ENCODE assay signal across 1 cellular context in the genomic region with DNA sequence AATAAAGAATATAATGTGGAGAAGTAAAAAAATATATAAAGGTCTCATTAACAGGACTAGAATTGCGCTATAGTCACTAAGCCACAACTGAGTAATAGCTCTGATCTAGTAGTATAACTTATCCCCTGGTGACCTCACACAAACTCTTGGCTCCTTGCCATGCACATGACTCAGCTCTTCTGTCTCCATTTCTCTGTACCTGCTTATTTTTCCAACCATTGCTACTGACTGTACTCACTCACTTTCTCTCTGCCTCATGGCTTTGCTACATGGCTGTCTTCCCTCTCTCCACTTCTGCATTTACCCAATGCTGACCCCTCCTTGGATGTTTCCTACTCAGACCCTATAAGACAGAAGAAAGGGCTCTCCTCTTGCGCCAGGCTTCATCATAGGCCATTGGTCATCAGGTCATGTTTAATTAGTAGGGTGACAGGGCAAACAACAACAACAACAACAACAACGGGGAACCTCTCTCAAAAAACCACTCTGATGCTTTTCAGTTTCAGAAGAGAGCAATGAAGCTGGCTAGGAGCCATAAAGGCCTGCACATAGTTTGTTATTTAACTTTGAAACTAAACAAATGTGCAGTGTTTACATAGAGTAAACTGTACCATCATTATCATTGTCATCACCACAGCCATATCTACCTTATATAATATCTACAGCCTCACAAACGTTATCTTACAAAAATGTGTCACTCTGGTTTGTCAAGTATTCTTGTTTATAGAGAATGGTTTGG.
A peak's percentile ranks its signal among the peaks of the same experiment; 100 is the strongest.
TF ChIP-seq lines count a peak whose summit lies in the region.

No MANE protein-coding gene starts in this region.

TF ChIP-seq in HepG2, 621 proteins besides CTCF, POLR2A, EP300 and RAD21 (continued from another document):
- TF ChIP-seq, protein P1, sequence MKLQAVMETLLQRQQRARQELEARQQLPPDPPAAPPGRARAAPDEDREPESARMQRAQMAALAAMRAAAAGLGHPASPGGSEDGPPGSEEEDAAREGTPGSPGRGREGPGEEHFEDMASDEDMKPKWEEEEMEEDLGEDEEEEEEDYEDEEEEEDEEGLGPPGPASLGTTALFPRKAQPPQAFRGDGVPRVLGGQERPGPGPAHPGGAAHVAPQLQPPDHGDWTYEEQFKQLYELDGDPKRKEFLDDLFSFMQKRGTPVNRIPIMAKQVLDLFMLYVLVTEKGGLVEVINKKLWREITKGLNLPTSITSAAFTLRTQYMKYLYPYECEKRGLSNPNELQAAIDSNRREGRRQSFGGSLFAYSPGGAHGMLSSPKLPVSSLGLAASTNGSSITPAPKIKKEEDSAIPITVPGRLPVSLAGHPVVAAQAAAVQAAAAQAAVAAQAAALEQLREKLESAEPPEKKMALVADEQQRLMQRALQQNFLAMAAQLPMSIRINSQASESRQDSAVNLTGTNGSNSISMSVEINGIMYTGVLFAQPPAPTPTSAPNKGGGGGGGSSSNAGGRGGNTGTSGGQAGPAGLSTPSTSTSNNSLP (IDR thresholded peaks at IDR 0.05; ENCODE audit: low read depth, low read length) = peak; percentile 47; the same call in 1 of the 2 replicates
- peak; percentile 79 for TF ChIP-seq FOSL2 (CRISPR knock-in tag; IDR thresholded peaks at IDR 0.05)
- TF ChIP-seq FOXP1 (IDR thresholded peaks at IDR 0.05) = no peak
- TF ChIP-seq FOXP1 (CRISPR knock-in tag; IDR thresholded peaks at IDR 0.05) = peak; percentile 52; the same call in 1 of the 2 replicates
- no peak for TF ChIP-seq WIZ (CRISPR knock-in tag; IDR thresholded peaks at IDR 0.05)
- TF ChIP-seq ZNF878 (CRISPR knock-in tag; IDR thresholded peaks at IDR 0.05) = 0 out of 2 replicates have a peak, but pooled peaks have one; percentile 29
- TF ChIP-seq ISL2 (CRISPR knock-in tag; IDR thresholded peaks at IDR 0.05) = 0 out of 2 replicates have a peak, but pooled peaks have one; percentile 24
- no peak for TF ChIP-seq KLF11 (CRISPR knock-in tag; IDR thresholded peaks at IDR 0.05)
- TF ChIP-seq FOXA1 (IDR thresholded peaks at IDR 0.05) = peak; percentile 53; the same call in 1 of the 2 replicates
- TF ChIP-seq FOXA1 (CRISPR knock-in tag; IDR thresholded peaks at IDR 0.05) = peak; percentile 54; the same call in 1 of the 2 replicates
- TF ChIP-seq, protein P2, sequence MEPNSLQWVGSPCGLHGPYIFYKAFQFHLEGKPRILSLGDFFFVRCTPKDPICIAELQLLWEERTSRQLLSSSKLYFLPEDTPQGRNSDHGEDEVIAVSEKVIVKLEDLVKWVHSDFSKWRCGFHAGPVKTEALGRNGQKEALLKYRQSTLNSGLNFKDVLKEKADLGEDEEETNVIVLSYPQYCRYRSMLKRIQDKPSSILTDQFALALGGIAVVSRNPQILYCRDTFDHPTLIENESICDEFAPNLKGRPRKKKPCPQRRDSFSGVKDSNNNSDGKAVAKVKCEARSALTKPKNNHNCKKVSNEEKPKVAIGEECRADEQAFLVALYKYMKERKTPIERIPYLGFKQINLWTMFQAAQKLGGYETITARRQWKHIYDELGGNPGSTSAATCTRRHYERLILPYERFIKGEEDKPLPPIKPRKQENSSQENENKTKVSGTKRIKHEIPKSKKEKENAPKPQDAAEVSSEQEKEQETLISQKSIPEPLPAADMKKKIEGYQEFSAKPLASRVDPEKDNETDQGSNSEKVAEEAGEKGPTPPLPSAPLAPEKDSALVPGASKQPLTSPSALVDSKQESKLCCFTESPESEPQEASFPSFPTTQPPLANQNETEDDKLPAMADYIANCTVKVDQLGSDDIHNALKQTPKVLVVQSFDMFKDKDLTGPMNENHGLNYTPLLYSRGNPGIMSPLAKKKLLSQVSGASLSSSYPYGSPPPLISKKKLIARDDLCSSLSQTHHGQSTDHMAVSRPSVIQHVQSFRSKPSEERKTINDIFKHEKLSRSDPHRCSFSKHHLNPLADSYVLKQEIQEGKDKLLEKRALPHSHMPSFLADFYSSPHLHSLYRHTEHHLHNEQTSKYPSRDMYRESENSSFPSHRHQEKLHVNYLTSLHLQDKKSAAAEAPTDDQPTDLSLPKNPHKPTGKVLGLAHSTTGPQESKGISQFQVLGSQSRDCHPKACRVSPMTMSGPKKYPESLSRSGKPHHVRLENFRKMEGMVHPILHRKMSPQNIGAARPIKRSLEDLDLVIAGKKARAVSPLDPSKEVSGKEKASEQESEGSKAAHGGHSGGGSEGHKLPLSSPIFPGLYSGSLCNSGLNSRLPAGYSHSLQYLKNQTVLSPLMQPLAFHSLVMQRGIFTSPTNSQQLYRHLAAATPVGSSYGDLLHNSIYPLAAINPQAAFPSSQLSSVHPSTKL (CRISPR knock-in tag; IDR thresholded peaks at IDR 0.05) = peak; percentile 32; the same call in 1 of the 2 replicates
- TF ChIP-seq HMG20A (CRISPR knock-in tag; IDR thresholded peaks at IDR 0.05; ENCODE audit: borderline replicate concordance) = peak; percentile 12; the same call in 1 of the 2 replicates
- TF ChIP-seq GATAD2A (CRISPR knock-in tag; IDR thresholded peaks at IDR 0.05) = 0 out of 2 replicates have a peak, but pooled peaks have one; percentile 30
- TF ChIP-seq FOXA3 (CRISPR knock-in tag; IDR thresholded peaks at IDR 0.05) = peak; percentile 76
- TF ChIP-seq, protein P3, sequence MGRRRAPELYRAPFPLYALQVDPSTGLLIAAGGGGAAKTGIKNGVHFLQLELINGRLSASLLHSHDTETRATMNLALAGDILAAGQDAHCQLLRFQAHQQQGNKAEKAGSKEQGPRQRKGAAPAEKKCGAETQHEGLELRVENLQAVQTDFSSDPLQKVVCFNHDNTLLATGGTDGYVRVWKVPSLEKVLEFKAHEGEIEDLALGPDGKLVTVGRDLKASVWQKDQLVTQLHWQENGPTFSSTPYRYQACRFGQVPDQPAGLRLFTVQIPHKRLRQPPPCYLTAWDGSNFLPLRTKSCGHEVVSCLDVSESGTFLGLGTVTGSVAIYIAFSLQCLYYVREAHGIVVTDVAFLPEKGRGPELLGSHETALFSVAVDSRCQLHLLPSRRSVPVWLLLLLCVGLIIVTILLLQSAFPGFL (CRISPR knock-in tag; IDR thresholded peaks at IDR 0.05) = no peak
- peak; percentile 80; the same call in 1 of the 2 replicates for TF ChIP-seq NFE2 (CRISPR knock-in tag; IDR thresholded peaks at IDR 0.05)
- no peak for TF ChIP-seq NCOA1 (CRISPR knock-in tag; IDR thresholded peaks at IDR 0.05)
- peak; percentile 54; the same call in 1 of the 2 replicates for TF ChIP-seq MAFF (IDR thresholded peaks at IDR 0.05; ENCODE audit: low read depth, low read length)
- TF ChIP-seq, protein P4, sequence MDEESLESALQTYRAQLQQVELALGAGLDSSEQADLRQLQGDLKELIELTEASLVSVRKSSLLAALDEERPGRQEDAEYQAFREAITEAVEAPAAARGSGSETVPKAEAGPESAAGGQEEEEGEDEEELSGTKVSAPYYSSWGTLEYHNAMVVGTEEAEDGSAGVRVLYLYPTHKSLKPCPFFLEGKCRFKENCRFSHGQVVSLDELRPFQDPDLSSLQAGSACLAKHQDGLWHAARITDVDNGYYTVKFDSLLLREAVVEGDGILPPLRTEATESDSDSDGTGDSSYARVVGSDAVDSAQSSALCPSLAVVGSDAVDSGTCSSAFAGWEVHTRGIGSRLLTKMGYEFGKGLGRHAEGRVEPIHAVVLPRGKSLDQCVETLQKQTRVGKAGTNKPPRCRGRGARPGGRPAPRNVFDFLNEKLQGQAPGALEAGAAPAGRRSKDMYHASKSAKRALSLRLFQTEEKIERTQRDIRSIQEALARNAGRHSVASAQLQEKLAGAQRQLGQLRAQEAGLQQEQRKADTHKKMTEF (CRISPR knock-in tag; IDR thresholded peaks at IDR 0.05) = 0 out of 2 replicates have a peak, but pooled peaks have one; percentile 38
- peak; percentile 52; the same call in 1 of the 2 replicates for TF ChIP-seq FOXJ3 (CRISPR knock-in tag; IDR thresholded peaks at IDR 0.05; ENCODE audit: borderline replicate concordance)
- TF ChIP-seq CREB1 (IDR thresholded peaks at IDR 0.05) = no peak
- 0 out of 2 replicates have a peak, but pooled peaks have one; percentile 26 for TF ChIP-seq CREB1 (CRISPR knock-in tag; IDR thresholded peaks at IDR 0.05)
- TF ChIP-seq SOX13 (IDR thresholded peaks at IDR 0.05) = no peak
- peak in 1 of 2 experiments; percentile 36; a peak in 1 of 4 replicates for TF ChIP-seq SOX13 (CRISPR knock-in tag; conservative IDR thresholded peaks at IDR 0.05 in 1 of 2, IDR thresholded peaks at IDR 0.05 in 1 of 2)
- TF ChIP-seq MAZ (IDR thresholded peaks at IDR 0.05; ENCODE audit: borderline replicate concordance, low read depth, low read length) = no peak
- TF ChIP-seq MAZ (CRISPR knock-in tag; IDR thresholded peaks at IDR 0.05; ENCODE audit: low read depth) = no peak
- TF ChIP-seq SOX6 (IDR thresholded peaks at IDR 0.05) = no peak
- peak; percentile 41; the same call in 1 of the 2 replicates for TF ChIP-seq SOX6 (CRISPR knock-in tag; IDR thresholded peaks at IDR 0.05)
- peak; percentile 44 to 54; a peak in 3 of 4 replicates for TF ChIP-seq MAFK (conservative IDR thresholded peaks at IDR 0.05 in 1 of 2, IDR thresholded peaks at IDR 0.05 in 1 of 2; ENCODE audit: low read length in 2 of 2)
- TF ChIP-seq, protein P5, sequence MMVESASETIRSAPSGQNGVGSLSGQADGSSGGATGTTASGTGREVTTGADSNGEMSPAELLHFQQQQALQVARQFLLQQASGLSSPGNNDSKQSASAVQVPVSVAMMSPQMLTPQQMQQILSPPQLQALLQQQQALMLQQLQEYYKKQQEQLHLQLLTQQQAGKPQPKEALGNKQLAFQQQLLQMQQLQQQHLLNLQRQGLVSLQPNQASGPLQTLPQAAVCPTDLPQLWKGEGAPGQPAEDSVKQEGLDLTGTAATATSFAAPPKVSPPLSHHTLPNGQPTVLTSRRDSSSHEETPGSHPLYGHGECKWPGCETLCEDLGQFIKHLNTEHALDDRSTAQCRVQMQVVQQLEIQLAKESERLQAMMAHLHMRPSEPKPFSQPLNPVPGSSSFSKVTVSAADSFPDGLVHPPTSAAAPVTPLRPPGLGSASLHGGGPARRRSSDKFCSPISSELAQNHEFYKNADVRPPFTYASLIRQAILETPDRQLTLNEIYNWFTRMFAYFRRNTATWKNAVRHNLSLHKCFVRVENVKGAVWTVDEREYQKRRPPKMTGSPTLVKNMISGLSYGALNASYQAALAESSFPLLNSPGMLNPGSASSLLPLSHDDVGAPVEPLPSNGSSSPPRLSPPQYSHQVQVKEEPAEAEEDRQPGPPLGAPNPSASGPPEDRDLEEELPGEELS (CRISPR knock-in tag; IDR thresholded peaks at IDR 0.05) = 0 out of 2 replicates have a peak, but pooled peaks have one; percentile 43
- no peak for TF ChIP-seq SMAD3 (CRISPR knock-in tag; IDR thresholded peaks at IDR 0.05)
- peak; percentile 87; the same call in 1 of the 2 replicates for TF ChIP-seq NFE2L2 (IDR thresholded peaks at IDR 0.05; ENCODE audit: low read length)
- no peak for TF ChIP-seq ZBTB3 (CRISPR knock-in tag; IDR thresholded peaks at IDR 0.05; ENCODE audit: borderline replicate concordance, low read depth)
- TF ChIP-seq NFIC (IDR thresholded peaks at IDR 0.05; ENCODE audit: low read length) = 0 out of 2 replicates have a peak, but pooled peaks have one; percentile 47
- TF ChIP-seq JUNB (CRISPR knock-in tag; IDR thresholded peaks at IDR 0.05; ENCODE audit: borderline replicate concordance) = no peak
- TF ChIP-seq BCL6 (CRISPR knock-in tag; IDR thresholded peaks at IDR 0.05) = 0 out of 2 replicates have a peak, but pooled peaks have one; percentile 7
- peak; percentile 58; the same call in 1 of the 2 replicates for TF ChIP-seq ZBTB21 (CRISPR knock-in tag; IDR thresholded peaks at IDR 0.05)
- peak; percentile 42; the same call in 1 of the 2 replicates for TF ChIP-seq SOX5 (CRISPR knock-in tag; IDR thresholded peaks at IDR 0.05; ENCODE audit: borderline replicate concordance)
- no peak for TF ChIP-seq ATF7-NPFF (CRISPR knock-in tag; IDR thresholded peaks at IDR 0.05; ENCODE audit: low read depth)
TF ChIP-seq in HepG2: peak in this region for 25.
